Comparison of ENCODE assay signal across 25 cellular contexts in the genomic region with DNA sequence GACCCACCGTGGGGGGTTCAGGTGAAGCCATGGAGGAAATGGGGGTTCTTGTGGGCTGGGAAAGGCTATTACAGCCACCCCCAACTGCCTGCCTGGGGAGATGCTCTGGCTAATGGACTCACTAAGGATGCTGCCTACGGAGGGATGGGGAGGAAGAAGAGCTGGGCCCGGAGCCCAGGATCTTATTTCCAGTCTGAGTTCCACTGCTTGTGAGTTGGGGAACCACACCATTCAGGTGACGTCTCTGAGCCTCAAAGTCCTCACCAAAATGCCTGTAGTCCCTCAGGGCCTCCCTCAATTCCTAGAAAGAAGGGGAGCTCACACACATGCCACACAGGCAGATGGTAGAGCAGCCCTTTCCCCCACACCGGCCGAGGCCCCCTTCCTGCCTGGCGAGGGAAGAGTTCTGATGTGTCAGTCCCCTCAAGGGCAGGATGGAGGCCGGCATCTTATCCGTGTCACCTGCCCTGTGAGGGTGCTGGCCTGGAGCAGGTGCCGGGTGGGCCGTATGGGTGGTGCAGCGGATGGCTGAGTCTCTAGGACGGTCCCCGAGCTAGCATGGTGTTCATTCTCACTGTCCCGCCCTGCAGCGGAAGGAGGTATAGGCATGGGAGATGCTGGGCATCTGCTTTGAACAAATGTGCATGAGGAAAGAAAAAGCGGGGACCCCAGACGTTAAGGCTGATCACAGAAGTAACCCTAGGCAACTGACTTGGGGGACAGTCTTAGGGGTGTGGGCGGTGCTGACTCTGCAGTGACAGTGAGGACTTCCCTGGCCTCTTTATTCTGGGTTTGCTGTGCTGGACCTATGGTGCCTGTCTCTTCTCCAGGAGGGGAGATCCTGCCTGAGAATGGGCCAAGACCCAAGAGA. TPM values are rescaled to one million over a fixed set of nuclear protein-coding genes. Genes with fewer than 3 reads are reported as not detected.
DNase-seq lines count a peak whose midpoint lies in the region; ATAC-seq and TF ChIP-seq lines count a peak whose summit lies in the region.
"Had no signal": no experiment of that assay in that cellular context is flagged by ENCODE, and none has a peak within 500 bp of the region (broad histone marks: within the 10 kb centered on the region; RNA-seq: fewer than 3 reads in every experiment).

No MANE protein-coding gene starts in this region.

- intact Hi-C loops in uterus (cut with DNase I; ENCODE audit: low total_unique reads), result no loop called here

- peak; percentile 51 for DNase-seq in activated effector memory CD4-positive, alpha-beta T cell treated with anti-CD3 and anti-CD28 coated beads, Interleukin-2, amount 50 U/mL, for 16 hours
- DNase-seq in activated effector memory CD4-positive, alpha-beta T cell treated with Interleukin-2 at 50 U/mL for 16 hours, result no peak
- peak; percentile 37 for DNase-seq in left lobe of liver (ENCODE audit: low spot score)
- peak; percentile 4 for DNase-seq in progenitor cell of endocrine pancreas (ENCODE audit: low spot score, unreplicated experiment)
- no peak for DNase-seq in uterus
- no peak for DNase-seq in effector CD8-positive, alpha-beta T cell (lab: John Stamatoyannopoulos, UW)
- DNase-seq in NK-92 treated with Interleukin-12 subunit alpha and Interleukin-12 subunit beta, amount 100 ng/mL, for 24 hours (lab: John Stamatoyannopoulos, UW), result no peak
- DNase-seq in NCI-H2081 treated with DMSO at 0.1 percent for 48 hours (lab: John Stamatoyannopoulos, UW), result no peak
- DNase-seq: activated CD4-positive, alpha-beta T cell treated with anti-CD3 and anti-CD28 coated beads for 36 hours; activated gamma-delta T cell treated with Interleukin-2 at 50 U/mL for 16 hours; CD4-positive, CD25-positive, alpha-beta regulatory T cell; cerebellar nuclear complex; Karpas-422; naive thymus-derived CD4-positive, alpha-beta T cell; NCI-H1436; NCI-H446 treated with DMSO at 0.1 percent for 48 hours; stimulated activated CD4-positive, alpha-beta T cell treated with anti-CD3 and anti-CD28 coated beads, Interleukin-2, amount 100 ng/mL, for 48 hours had no signal

- H3K9me3 Mint-ChIP-seq in progenitor cell of endocrine pancreas (ENCODE audit: low read depth), result no peaks in the 10 kb centered on the region
- H3K9me3 Mint-ChIP-seq: CD4-positive, CD25-positive, alpha-beta regulatory T cell; naive thymus-derived CD4-positive, alpha-beta T cell had no signal

- no peaks in the 10 kb centered on the region for H3K9me3 ChIP-seq in uterus
- H3K9me3 ChIP-seq: heart right ventricle had no signal

- peaks cover 19% of the 10 kb centered on the region for H3K27me3 Mint-ChIP-seq in progenitor cell of endocrine pancreas

- peaks cover 6 to 20% of the 10 kb centered on the region in 2 donors for H3K4me1 ChIP-seq in uterus

- H3K27ac Mint-ChIP-seq in progenitor cell of endocrine pancreas, result no peak overlapping the region
- H3K27ac Mint-ChIP-seq: activated CD4-positive, alpha-beta T cell treated with anti-CD3 and anti-CD28 coated beads for 36 hours; CD4-positive, CD25-positive, alpha-beta regulatory T cell; naive thymus-derived CD4-positive, alpha-beta T cell had no signal

- no peaks in the 10 kb centered on the region for H3K4me1 Mint-ChIP-seq in progenitor cell of endocrine pancreas (ENCODE audit: low read depth)
- H3K4me1 Mint-ChIP-seq: activated CD4-positive, alpha-beta T cell treated with anti-CD3 and anti-CD28 coated beads for 36 hours had no signal

- peak overlapping the region; percentile 84 to 99 for H3K27ac ChIP-seq in uterus
- H3K27ac ChIP-seq: heart right ventricle had no signal

- H3K36me3 Mint-ChIP-seq in progenitor cell of endocrine pancreas (ENCODE audit: insufficient read depth), result no peaks in the 10 kb centered on the region
- H3K36me3 Mint-ChIP-seq: CD4-positive, CD25-positive, alpha-beta regulatory T cell; naive thymus-derived CD4-positive, alpha-beta T cell had no signal

- no peak for TF ChIP-seq CTCF in progenitor cell of endocrine pancreas (IDR thresholded peaks at IDR 0.05; ENCODE audit: unreplicated experiment)
- no peak for TF ChIP-seq CTCF in uterus (IDR thresholded peaks at IDR 0.05)

- ATAC-seq in left lobe of liver, result no peak
- ATAC-seq: activated CD4-positive, alpha-beta T cell treated with anti-CD3 and anti-CD28 coated beads for 36 hours; GM12878; naive thymus-derived CD4-positive, alpha-beta T cell had no signal

- H3K27me3 ChIP-seq in uterus, result no peaks in the 10 kb centered on the region

- no peaks in the 10 kb centered on the region for H3K36me3 ChIP-seq in uterus
- H3K36me3 ChIP-seq: heart right ventricle had no signal

- no peak for TF ChIP-seq POLR2A in uterus (IDR thresholded peaks at IDR 0.05)

- H3K4me3 Mint-ChIP-seq in progenitor cell of endocrine pancreas (ENCODE audit: low read depth), result no peak overlapping the region
- H3K4me3 Mint-ChIP-seq: activated CD4-positive, alpha-beta T cell treated with anti-CD3 and anti-CD28 coated beads for 36 hours; CD4-positive, CD25-positive, alpha-beta regulatory T cell; naive thymus-derived CD4-positive, alpha-beta T cell had no signal

- no peak overlapping the region for H3K4me3 ChIP-seq in uterus
- H3K4me3 ChIP-seq: GM12878, heart right ventricle had no signal

RNA-seq across cellular contexts. Expression of a gene that starts 15.7 kb away (rescaled TPM):
- total RNA-seq in left lobe of liver (3.4 TPM), progenitor cell of endocrine pancreas (0.24 and 0.41 TPM in 2 replicates), uterus (100 to 1,000 TPM in 1 of 4 donors, 10 to 100 TPM in 3; 52.6 to 173 (median 75.0) TPM)
- total RNA-seq: activated CD4-positive, alpha-beta T cell treated with anti-CD3 and anti-CD28 coated beads for 36 hours; CD4-positive, CD25-positive, alpha-beta regulatory T cell; GM12878; naive thymus-derived CD4-positive, alpha-beta T cell; T-helper 2 cell treated with Interferon-gamma antibody and Interleukin-4, amounts not matched to agents 100 ng/mL and 5 ng/mL, for 36 hours had no signal

RNA-seq across cellular contexts. Expression of a gene that starts 16.6 kb away (rescaled TPM):
- total RNA-seq in left lobe of liver (not detected), progenitor cell of endocrine pancreas (not detected in 2 replicates), uterus (under 1 TPM in 1 of 4 donors, not detected in 3; 0.41 TPM)
- total RNA-seq: A172; activated CD4-positive, alpha-beta T cell treated with anti-CD3 and anti-CD28 coated beads for 36 hours; CD4-positive, CD25-positive, alpha-beta regulatory T cell; epithelial cell of proximal tubule; fibroblast of villous mesenchyme; GM12878; heart right ventricle; naive thymus-derived CD4-positive, alpha-beta T cell; osteocyte; subcutaneous adipose tissue; T-helper 2 cell treated with Interferon-gamma antibody and Interleukin-4, amounts not matched to agents 100 ng/mL and 5 ng/mL, for 36 hours had no signal

RNA-seq across cellular contexts. Expression of a gene that starts 51.4 kb away (rescaled TPM):
- total RNA-seq in left lobe of liver (35.0 TPM), progenitor cell of endocrine pancreas (19.7 and 20.9 TPM in 2 replicates), uterus (10 to 100 TPM in 3 of 4 donors, 1 to 10 TPM in 1; 5.6 to 54.6 (median 17.7) TPM)

Comparison
In these comparisons a context has a peak if more than half of its experiments do, and no peak if none do; other contexts are left out.
1. DNase-seq: peak in activated effector memory CD4-positive, alpha-beta T cell treated with anti-CD3 and anti-CD28 coated beads, Interleukin-2, amount 50 U/mL, for 16 hours (single experiment), left lobe of liver (single experiment) and progenitor cell of endocrine pancreas (single experiment); none in activated effector memory CD4-positive, alpha-beta T cell treated with Interleukin-2 at 50 U/mL for 16 hours (single experiment), uterus (0 of 2), effector CD8-positive, alpha-beta T cell (single experiment), NK-92 treated with Interleukin-12 subunit alpha and Interleukin-12 subunit beta, amount 100 ng/mL, for 24 hours (single experiment) and NCI-H2081 treated with DMSO at 0.1 percent for 48 hours (single experiment).
2. RNA of a gene that starts 15.7 kb away (total RNA-seq): 52.6 to 173 TPM in uterus; 3.4 TPM in left lobe of liver (single experiment) and 0.24 to 0.41 TPM in progenitor cell of endocrine pancreas; every median in the first group is over 10 times any median in the second.